1 cellular context compared by ENCODE assay signal in the genomic region with DNA sequence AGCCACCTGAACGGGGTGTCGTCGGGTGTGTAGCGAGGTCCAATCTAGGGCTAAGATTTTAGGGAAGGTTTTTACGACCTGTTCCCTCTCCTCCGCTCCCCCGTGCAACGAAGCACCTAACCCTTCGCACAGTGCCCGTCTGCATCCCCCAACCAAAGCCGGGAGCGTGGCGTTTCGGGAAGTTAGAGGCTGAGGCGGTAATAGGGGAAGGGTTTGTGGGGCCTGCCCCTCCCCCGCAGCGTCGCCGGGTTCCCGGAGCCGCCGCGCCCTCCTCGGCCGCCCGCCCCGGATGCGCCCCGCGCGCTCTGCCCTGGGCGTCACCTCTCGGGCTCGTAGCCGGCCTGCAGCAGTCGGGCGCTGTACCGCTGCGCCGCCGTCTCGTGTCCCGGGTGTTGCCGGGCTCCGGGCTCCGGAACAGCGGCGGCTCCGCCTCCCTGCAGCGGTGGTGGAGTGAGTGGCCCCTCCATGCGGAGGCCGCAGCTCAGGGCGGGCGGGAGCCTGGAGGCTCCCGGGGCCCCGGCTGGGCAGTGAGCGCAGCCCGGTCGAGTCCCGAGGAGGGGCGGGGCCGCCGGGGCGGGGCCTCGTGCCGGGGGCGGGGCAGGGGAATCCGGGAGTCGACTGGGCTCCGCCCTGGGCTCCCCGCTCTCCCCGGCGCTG.
TF ChIP-seq lines count a peak whose summit lies in the region.

TSS of gene IMPDH1 (minus strand) at position 548 of the 657 bp plus-strand sequence. CDS start at position 467, 81 bp downstream.

TF ChIP-seq in HEK293, 187 proteins besides CTCF, POLR2A, EP300 and RAD21 (continued from another document and continues in another):
- no peak for TF ChIP-seq ZNF26 (tag by site-specific recombination; IDR thresholded peaks at IDR 0.05)
- peak; percentile 63; the same call in 1 of the 2 replicates for TF ChIP-seq PBX3 (CRISPR knock-in tag; IDR thresholded peaks at IDR 0.05)
- TF ChIP-seq ZFP69B (tag by site-specific recombination; IDR thresholded peaks at IDR 0.05): no peak; the same call in 1 of the 2 replicates
- TF ChIP-seq SCRT2 (tag by site-specific recombination; IDR thresholded peaks at IDR 0.05): no peak
- peak; percentile 62 for TF ChIP-seq PRDM10 (tag by site-specific recombination; IDR thresholded peaks at IDR 0.05)
- TF ChIP-seq ZEB2 (tag by site-specific recombination; IDR thresholded peaks at IDR 0.05): peak; percentile 52; the same call in 1 of the 2 replicates
- TF ChIP-seq, protein P1, sequence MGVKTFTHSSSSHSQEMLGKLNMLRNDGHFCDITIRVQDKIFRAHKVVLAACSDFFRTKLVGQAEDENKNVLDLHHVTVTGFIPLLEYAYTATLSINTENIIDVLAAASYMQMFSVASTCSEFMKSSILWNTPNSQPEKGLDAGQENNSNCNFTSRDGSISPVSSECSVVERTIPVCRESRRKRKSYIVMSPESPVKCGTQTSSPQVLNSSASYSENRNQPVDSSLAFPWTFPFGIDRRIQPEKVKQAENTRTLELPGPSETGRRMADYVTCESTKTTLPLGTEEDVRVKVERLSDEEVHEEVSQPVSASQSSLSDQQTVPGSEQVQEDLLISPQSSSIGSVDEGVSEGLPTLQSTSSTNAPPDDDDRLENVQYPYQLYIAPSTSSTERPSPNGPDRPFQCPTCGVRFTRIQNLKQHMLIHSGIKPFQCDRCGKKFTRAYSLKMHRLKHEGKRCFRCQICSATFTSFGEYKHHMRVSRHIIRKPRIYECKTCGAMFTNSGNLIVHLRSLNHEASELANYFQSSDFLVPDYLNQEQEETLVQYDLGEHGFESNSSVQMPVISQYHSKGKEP (tag by site-specific recombination; IDR thresholded peaks at IDR 0.05): peak; percentile 74; the same call in 1 of the 2 replicates
- no peak for TF ChIP-seq ZNF830 (tag by site-specific recombination; IDR thresholded peaks at IDR 0.05; ENCODE audit: low read depth)
- peak; percentile 66; the same call in 1 of the 2 replicates for TF ChIP-seq MZF1 (tag by site-specific recombination; IDR thresholded peaks at IDR 0.05; ENCODE audit: borderline replicate concordance)
- TF ChIP-seq ZFP3 (tag by site-specific recombination; IDR thresholded peaks at IDR 0.05; ENCODE audit: low read depth): no peak
- TF ChIP-seq ZBTB26 (tag by site-specific recombination; optimal IDR thresholded peaks at IDR 0.05): peak; percentile 80
- no peak for TF ChIP-seq ZNF510 (tag by site-specific recombination; IDR thresholded peaks at IDR 0.05; ENCODE audit: insufficient replicate concordance)
- TF ChIP-seq, protein P2, sequence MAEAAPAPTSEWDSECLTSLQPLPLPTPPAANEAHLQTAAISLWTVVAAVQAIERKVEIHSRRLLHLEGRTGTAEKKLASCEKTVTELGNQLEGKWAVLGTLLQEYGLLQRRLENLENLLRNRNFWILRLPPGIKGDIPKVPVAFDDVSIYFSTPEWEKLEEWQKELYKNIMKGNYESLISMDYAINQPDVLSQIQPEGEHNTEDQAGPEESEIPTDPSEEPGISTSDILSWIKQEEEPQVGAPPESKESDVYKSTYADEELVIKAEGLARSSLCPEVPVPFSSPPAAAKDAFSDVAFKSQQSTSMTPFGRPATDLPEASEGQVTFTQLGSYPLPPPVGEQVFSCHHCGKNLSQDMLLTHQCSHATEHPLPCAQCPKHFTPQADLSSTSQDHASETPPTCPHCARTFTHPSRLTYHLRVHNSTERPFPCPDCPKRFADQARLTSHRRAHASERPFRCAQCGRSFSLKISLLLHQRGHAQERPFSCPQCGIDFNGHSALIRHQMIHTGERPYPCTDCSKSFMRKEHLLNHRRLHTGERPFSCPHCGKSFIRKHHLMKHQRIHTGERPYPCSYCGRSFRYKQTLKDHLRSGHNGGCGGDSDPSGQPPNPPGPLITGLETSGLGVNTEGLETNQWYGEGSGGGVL (tag by site-specific recombination; IDR thresholded peaks at IDR 0.05): peak; percentile 23; the same call in 1 of the 2 replicates
- peak; percentile 64 for TF ChIP-seq KLF1 (tag by site-specific recombination; IDR thresholded peaks at IDR 0.05)
- TF ChIP-seq ZNF664 (tag by site-specific recombination; IDR thresholded peaks at IDR 0.05): no peak
- no peak for TF ChIP-seq PRDM1 (tag by site-specific recombination; IDR thresholded peaks at IDR 0.05)
- peak; percentile 20; the same call in 1 of the 2 replicates for TF ChIP-seq ZNF692 (tag by site-specific recombination; IDR thresholded peaks at IDR 0.05)
- TF ChIP-seq ZNF555 (tag by site-specific recombination; conservative IDR thresholded peaks at IDR 0.05): no peak
- TF ChIP-seq SP2 (tag by site-specific recombination; IDR thresholded peaks at IDR 0.05): peak; percentile 60
- no peak for TF ChIP-seq ZNF792 (tag by site-specific recombination; IDR thresholded peaks at IDR 0.05)
- TF ChIP-seq ZNF660 (tag by site-specific recombination; IDR thresholded peaks at IDR 0.05): peak; percentile 40; the same call in 1 of the 2 replicates
- TF ChIP-seq ZBTB8A (tag by site-specific recombination; IDR thresholded peaks at IDR 0.05): peak; percentile 99
- TF ChIP-seq KLF7 (tag by site-specific recombination; IDR thresholded peaks at IDR 0.05; ENCODE audit: borderline replicate concordance): peak; percentile 7; the same call in 1 of the 2 replicates
- TF ChIP-seq ZNF488 (tag by site-specific recombination; IDR thresholded peaks at IDR 0.05): no peak
- TF ChIP-seq ZSCAN30 (tag by site-specific recombination; IDR thresholded peaks at IDR 0.05): peak; percentile 86
- peak; percentile 82 for TF ChIP-seq KLF10 (tag by site-specific recombination; IDR thresholded peaks at IDR 0.05)
- TF ChIP-seq, protein P3, sequence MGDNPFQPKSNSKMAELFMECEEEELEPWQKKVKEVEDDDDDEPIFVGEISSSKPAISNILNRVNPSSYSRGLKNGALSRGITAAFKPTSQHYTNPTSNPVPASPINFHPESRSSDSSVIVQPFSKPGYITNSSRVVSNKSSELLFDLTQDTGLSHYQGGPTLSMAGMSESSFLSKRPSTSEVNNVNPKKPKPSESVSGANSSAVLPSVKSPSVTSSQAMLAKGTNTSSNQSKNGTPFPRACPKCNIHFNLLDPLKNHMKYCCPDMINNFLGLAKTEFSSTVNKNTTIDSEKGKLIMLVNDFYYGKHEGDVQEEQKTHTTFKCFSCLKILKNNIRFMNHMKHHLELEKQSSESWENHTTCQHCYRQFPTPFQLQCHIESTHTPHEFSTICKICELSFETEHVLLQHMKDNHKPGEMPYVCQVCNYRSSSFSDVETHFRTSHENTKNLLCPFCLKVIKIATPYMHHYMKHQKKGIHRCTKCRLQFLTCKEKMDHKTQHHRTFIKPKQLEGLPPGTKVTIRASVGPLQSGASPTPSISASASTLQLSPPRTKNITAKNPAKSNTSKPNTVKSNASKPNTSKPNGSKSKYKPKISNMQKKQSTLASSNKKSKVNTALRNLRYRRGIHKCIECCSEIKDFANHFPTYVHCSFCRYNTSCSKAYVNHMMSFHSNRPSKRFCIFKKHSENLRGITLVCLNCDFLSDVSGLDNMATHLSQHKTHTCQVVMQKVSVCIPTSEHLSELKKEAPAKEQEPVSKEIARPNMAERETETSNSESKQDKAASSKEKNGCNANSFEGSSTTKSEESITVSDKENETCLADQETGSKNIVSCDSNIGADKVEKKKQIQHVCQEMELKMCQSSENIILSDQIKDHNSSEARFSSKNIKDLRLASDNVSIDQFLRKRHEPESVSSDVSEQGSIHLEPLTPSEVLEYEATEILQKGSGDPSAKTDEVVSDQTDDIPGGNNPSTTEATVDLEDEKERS (tag by site-specific recombination; IDR thresholded peaks at IDR 0.05): no peak
- TF ChIP-seq ZNF561 (tag by site-specific recombination; IDR thresholded peaks at IDR 0.05; ENCODE audit: borderline replicate concordance): peak; percentile 95
- 0 out of 2 replicates have a peak, but pooled peaks have one; percentile 33 for TF ChIP-seq ZBTB10 (tag by site-specific recombination; IDR thresholded peaks at IDR 0.05)
- peak; percentile 10; the same call in 1 of the 2 replicates for TF ChIP-seq OSR2 (tag by site-specific recombination; IDR thresholded peaks at IDR 0.05)
